ENCODE assay signal across 7 cellular contexts in genomic region chr1:193537266-193538003, GRCh38.
DNase-seq lines count a peak whose midpoint lies in the region; ATAC-seq and TF ChIP-seq lines count a peak whose summit lies in the region.

No MANE protein-coding gene starts in this region.

- H3K4me3 ChIP-seq in right atrium auricular region: no peak overlapping the region

- ATAC-seq in GM19455 (IDR thresholded peaks at IDR 0.05; ENCODE audit: unreplicated experiment) (peak; percentile 90), HG03342 (IDR thresholded peaks at IDR 0.05; ENCODE audit: unreplicated experiment) (peak; percentile 88)

- H3K27me3 ChIP-seq in right atrium auricular region: no peaks in the 10 kb centered on the region

- no peaks in the 10 kb centered on the region for H3K36me3 ChIP-seq in right atrium auricular region

- no peak for TF ChIP-seq CTCF in right atrium auricular region (IDR thresholded peaks at IDR 0.05)

- H3K4me1 ChIP-seq in right atrium auricular region: no peaks in the 10 kb centered on the region

- peak; percentile 42 for DNase-seq in activated CD4-positive, alpha-beta T cell treated with anti-CD3 and anti-CD28 coated beads, Interleukin-2, amount 50 U/mL, for 1 hour
- peak; percentile 53 for DNase-seq in stimulated activated CD4-positive, alpha-beta T cell treated with anti-CD3 and anti-CD28 coated beads, Interleukin-12 subunit alpha, Interleukin-12 subunit beta, amount 100 ng/mL, for 4 hours
- no peak for DNase-seq in right atrium auricular region (ENCODE audit: low spot score)
- DNase-seq in caudate nucleus (lab: John Stamatoyannopoulos, UW): no peak
- DNase-seq in cerebellar nuclear complex (lab: John Stamatoyannopoulos, UW): no peak

- H3K9me3 ChIP-seq in right atrium auricular region: no peaks in the 10 kb centered on the region

- H3K27ac ChIP-seq in right atrium auricular region (no peak overlapping the region), caudate nucleus (ENCODE audit: low read depth, low read length) (no peak overlapping the region)

Comparison
In these comparisons a context has a peak if more than half of its experiments do, and no peak if none do; other contexts are left out.
1. DNase-seq: peak in activated CD4-positive, alpha-beta T cell treated with anti-CD3 and anti-CD28 coated beads, Interleukin-2, amount 50 U/mL, for 1 hour (single experiment) and stimulated activated CD4-positive, alpha-beta T cell treated with anti-CD3 and anti-CD28 coated beads, Interleukin-12 subunit alpha, Interleukin-12 subunit beta, amount 100 ng/mL, for 4 hours (single experiment); none in right atrium auricular region (single experiment), caudate nucleus (0 of 61) and cerebellar nuclear complex (0 of 2).